ENCODE assay signal across 13 cellular contexts in genomic region chr18:11992096-11992785, GRCh38.
"Had no signal": no experiment of that assay in that cellular context is flagged by ENCODE, and none has a peak within 500 bp of the region (broad histone marks: within the 10 kb centered on the region; RNA-seq: fewer than 3 reads in every experiment).

No MANE protein-coding gene starts in this region.

- H3K27me3 ChIP-seq: cardiac muscle cell, gastroesophageal sphincter, tibial nerve had no signal

- H3K36me3 ChIP-seq: cardiac muscle cell, gastroesophageal sphincter, tibial nerve had no signal

- H3K27ac ChIP-seq: cardiac muscle cell, tibial nerve, VCaP had no signal

- DNase-seq: activated CD4-positive, alpha-beta memory T cell treated with anti-CD3 and anti-CD28 coated beads, Interleukin-2, amount 10 ng/mL, durations not matched to agents 7 days and 5 days; activated CD4-positive, alpha-beta T cell treated with anti-CD3 and anti-CD28 coated beads for 36 hours; activated naive CD8-positive, alpha-beta T cell treated with anti-CD3 and anti-CD28 coated beads, Interleukin-2, amount 10 ng/mL, durations not matched to agents 7 days and 5 days; activated T-cell treated with anti-CD3 and anti-CD28 coated beads, Interleukin-2, amount 50 U/mL, for 48 hours; anterior cingulate cortex; mammary epithelial cell; retina; small intestine; T-helper 1 cell had no signal

- H3K9me3 ChIP-seq: gastroesophageal sphincter, tibial nerve had no signal

- H3K4me3 ChIP-seq: cardiac muscle cell, gastroesophageal sphincter, tibial nerve had no signal

- ATAC-seq: activated CD4-positive, alpha-beta T cell treated with anti-CD3 and anti-CD28 coated beads for 36 hours; gastroesophageal sphincter had no signal
